Comparison of ENCODE assay signal across 15 cellular contexts in the genomic region with DNA sequence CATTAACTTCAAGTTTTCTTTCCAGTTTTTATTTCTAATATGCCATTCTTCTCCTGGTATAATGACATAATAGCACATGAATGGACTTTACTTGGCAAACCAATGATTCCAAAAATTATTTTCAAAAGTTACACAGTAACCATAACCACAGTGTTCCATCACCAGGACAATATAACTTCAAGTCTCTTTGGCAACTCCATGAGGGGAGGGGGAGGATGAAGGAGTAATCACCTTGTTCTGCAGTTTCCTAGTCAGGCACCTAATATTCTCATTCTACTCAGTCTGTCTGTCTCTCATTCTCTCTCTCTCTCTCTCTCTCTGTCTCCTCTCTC.
DNase-seq lines count a peak whose midpoint lies in the region; ATAC-seq lines count a peak whose summit lies in the region.
"Had no signal": no experiment of that assay in that cellular context is flagged by ENCODE, and none has a peak within 500 bp of the region (broad histone marks: within the 10 kb centered on the region; RNA-seq: fewer than 3 reads in every experiment).

No MANE protein-coding gene starts in this region.

- no peak overlapping the region for H3K4me3 Mint-ChIP-seq in activated CD4-positive, alpha-beta T cell treated with anti-CD3 and anti-CD28 coated beads, Interleukin-2, amount 10 ng/mL, durations not matched to agents 7 days and 5 days
- peak overlapping the region; percentile 55 to 70 for H3K4me3 Mint-ChIP-seq in stimulated activated naive CD8-positive, alpha-beta T cell treated with anti-CD3 and anti-CD28 coated beads, Interleukin-15, amount 100 ng/mL, for 72 hours
- H3K4me3 Mint-ChIP-seq in CD8-positive, alpha-beta memory T cell, result no peak overlapping the region
- H3K4me3 Mint-ChIP-seq: activated CD4-positive, alpha-beta memory T cell treated with anti-CD3 and anti-CD28 coated beads, Interleukin-2, amount 10 ng/mL, durations not matched to agents 7 days and 5 days; nephron progenitor cell had no signal

- H3K27ac ChIP-seq in SJSA1, result peak overlapping the region; percentile 82
- H3K27ac ChIP-seq in CD8-positive, alpha-beta memory T cell (ENCODE audit: low read depth, low read length), result no peak overlapping the region
- H3K27ac ChIP-seq: right lobe of liver, testis had no signal

- no peaks in the 10 kb centered on the region for H3K36me3 ChIP-seq in SJSA1
- H3K36me3 ChIP-seq in CD8-positive, alpha-beta memory T cell (ENCODE audit: insufficient read depth, low read length), result no peaks in the 10 kb centered on the region
- H3K36me3 ChIP-seq: right lobe of liver had no signal

- DNase-seq in activated CD4-positive, alpha-beta T cell treated with anti-CD3 and anti-CD28 coated beads, Interleukin-2, amount 10 ng/mL, durations not matched to agents 7 days and 5 days, result no peak
- DNase-seq in activated CD4-positive, alpha-beta T cell treated with anti-CD3 and anti-CD28 coated beads, Interleukin-2, amount 50 U/mL, for 1 hour, result no peak
- DNase-seq in SJSA1 (ENCODE audit: low read depth in 1 of 2, low spot score in 2 of 2), result no peak
- peak; percentile 50 for DNase-seq in fibroblast of gingiva (ENCODE audit: low read depth)
- no peak for DNase-seq in stimulated activated naive CD8-positive, alpha-beta T cell treated with anti-CD3 and anti-CD28 coated beads, Interleukin-15, amount 100 ng/mL, for 72 hours
- DNase-seq in HuH-7.5 (ENCODE audit: low spot score), result no peak
- DNase-seq in CD8-positive, alpha-beta memory T cell, result no peak
- DNase-seq: activated CD4-positive, alpha-beta memory T cell treated with anti-CD3 and anti-CD28 coated beads, Interleukin-2, amount 10 ng/mL, durations not matched to agents 7 days and 5 days; activated naive CD4-positive, alpha-beta T cell; hypothalamus; nephron progenitor cell; right lobe of liver; T1000; testis had no signal

- POLR2A ChIA-PET in activated CD4-positive, alpha-beta T cell treated with anti-CD3 and anti-CD28 coated beads, Interleukin-2, amount 10 ng/mL, durations not matched to agents 7 days and 5 days (lab: Charles Lee), result no interaction called here
- POLR2A ChIA-PET in CD8-positive, alpha-beta memory T cell (lab: Charles Lee), result no interaction called here

- peaks cover 5% of the 10 kb centered on the region for H3K36me3 Mint-ChIP-seq in activated CD4-positive, alpha-beta T cell treated with anti-CD3 and anti-CD28 coated beads, Interleukin-2, amount 10 ng/mL, durations not matched to agents 7 days and 5 days (ENCODE audit: low read depth)
- H3K36me3 Mint-ChIP-seq in CD8-positive, alpha-beta memory T cell, result peaks cover 2 to 14% (median 5%) of the 10 kb centered on the region in 3 donors

- peak overlapping the region; percentile 32 for H3K27ac Mint-ChIP-seq in activated CD4-positive, alpha-beta T cell treated with anti-CD3 and anti-CD28 coated beads, Interleukin-2, amount 10 ng/mL, durations not matched to agents 7 days and 5 days
- no peak overlapping the region for H3K27ac Mint-ChIP-seq in stimulated activated naive CD8-positive, alpha-beta T cell treated with anti-CD3 and anti-CD28 coated beads, Interleukin-15, amount 100 ng/mL, for 72 hours
- peak overlapping the region in 3 of 8 donors; percentile 19 to 74 (median 35) for H3K27ac Mint-ChIP-seq in CD8-positive, alpha-beta memory T cell
- H3K27ac Mint-ChIP-seq: activated CD4-positive, alpha-beta memory T cell treated with anti-CD3 and anti-CD28 coated beads, Interleukin-2, amount 10 ng/mL, durations not matched to agents 7 days and 5 days; nephron progenitor cell had no signal

- no peak overlapping the region for H3K4me3 ChIP-seq in SJSA1
- H3K4me3 ChIP-seq in CD8-positive, alpha-beta memory T cell (ENCODE audit: low read length), result no peak overlapping the region
- H3K4me3 ChIP-seq: right lobe of liver, testis had no signal

- ATAC-seq in stimulated activated naive CD8-positive, alpha-beta T cell treated with anti-CD3 and anti-CD28 coated beads, Interleukin-15, amount 100 ng/mL, for 72 hours, result no peak
- no peak for ATAC-seq in HG03139 (IDR thresholded peaks at IDR 0.05; ENCODE audit: unreplicated experiment)
- ATAC-seq: right lobe of liver had no signal

- CTCF ChIA-PET in activated CD4-positive, alpha-beta T cell treated with anti-CD3 and anti-CD28 coated beads, Interleukin-2, amount 10 ng/mL, durations not matched to agents 7 days and 5 days (lab: Charles Lee), result no interaction called here
- CTCF ChIA-PET in CD8-positive, alpha-beta memory T cell (lab: Charles Lee), result no interaction called here

- no peaks in the 10 kb centered on the region for H3K27me3 Mint-ChIP-seq in activated CD4-positive, alpha-beta T cell treated with anti-CD3 and anti-CD28 coated beads, Interleukin-2, amount 10 ng/mL, durations not matched to agents 7 days and 5 days
- H3K27me3 Mint-ChIP-seq in stimulated activated naive CD8-positive, alpha-beta T cell treated with anti-CD3 and anti-CD28 coated beads, Interleukin-15, amount 100 ng/mL, for 72 hours, result no peaks in the 10 kb centered on the region
- no peaks in the 10 kb centered on the region for H3K27me3 Mint-ChIP-seq in CD8-positive, alpha-beta memory T cell
- H3K27me3 Mint-ChIP-seq: activated CD4-positive, alpha-beta memory T cell treated with anti-CD3 and anti-CD28 coated beads, Interleukin-2, amount 10 ng/mL, durations not matched to agents 7 days and 5 days had no signal

- H3K27me3 ChIP-seq in SJSA1 (replicated peaks), result no peaks in the 10 kb centered on the region
- no peaks in the 10 kb centered on the region for H3K27me3 ChIP-seq in CD8-positive, alpha-beta memory T cell (ENCODE audit: insufficient read depth, low read length, poor library complexity, severe bottlenecking)
- H3K27me3 ChIP-seq: right lobe of liver, testis had no signal

- peaks cover 69% of the 10 kb centered on the region for H3K4me1 ChIP-seq in SJSA1 (replicated peaks)
- H3K4me1 ChIP-seq in CD8-positive, alpha-beta memory T cell (ENCODE audit: insufficient read depth, low read length), result peaks cover 56% of the 10 kb centered on the region
- H3K4me1 ChIP-seq: right lobe of liver had no signal

- peaks cover 2% of the 10 kb centered on the region for H3K9me3 Mint-ChIP-seq in activated CD4-positive, alpha-beta T cell treated with anti-CD3 and anti-CD28 coated beads, Interleukin-2, amount 10 ng/mL, durations not matched to agents 7 days and 5 days
- H3K9me3 Mint-ChIP-seq in stimulated activated naive CD8-positive, alpha-beta T cell treated with anti-CD3 and anti-CD28 coated beads, Interleukin-15, amount 100 ng/mL, for 72 hours, result no peaks in the 10 kb centered on the region
- no peaks in the 10 kb centered on the region for H3K9me3 Mint-ChIP-seq in CD8-positive, alpha-beta memory T cell
- H3K9me3 Mint-ChIP-seq: activated CD4-positive, alpha-beta memory T cell treated with anti-CD3 and anti-CD28 coated beads, Interleukin-2, amount 10 ng/mL, durations not matched to agents 7 days and 5 days; nephron progenitor cell had no signal

- no peaks in the 10 kb centered on the region for H3K9me3 ChIP-seq in SJSA1 (replicated peaks)
- H3K9me3 ChIP-seq in CD8-positive, alpha-beta memory T cell (ENCODE audit: low read length), result no peaks in the 10 kb centered on the region
- H3K9me3 ChIP-seq: right lobe of liver, testis had no signal

- H3K4me1 Mint-ChIP-seq in activated CD4-positive, alpha-beta T cell treated with anti-CD3 and anti-CD28 coated beads, Interleukin-2, amount 10 ng/mL, durations not matched to agents 7 days and 5 days, result peaks cover 49% of the 10 kb centered on the region
- peaks cover 66% of the 10 kb centered on the region for H3K4me1 Mint-ChIP-seq in stimulated activated naive CD8-positive, alpha-beta T cell treated with anti-CD3 and anti-CD28 coated beads, Interleukin-15, amount 100 ng/mL, for 72 hours
- H3K4me1 Mint-ChIP-seq in CD8-positive, alpha-beta memory T cell, result peaks cover 26 to 72% (median 68%) of the 10 kb centered on the region in 3 donors

Comparison
In these comparisons a context has a peak if more than half of its experiments do, and no peak if none do; other contexts are left out.
1. H3K4me3 Mint-ChIP-seq: peak in stimulated activated naive CD8-positive, alpha-beta T cell treated with anti-CD3 and anti-CD28 coated beads, Interleukin-15, amount 100 ng/mL, for 72 hours (2 of 2); none in activated CD4-positive, alpha-beta T cell treated with anti-CD3 and anti-CD28 coated beads, Interleukin-2, amount 10 ng/mL, durations not matched to agents 7 days and 5 days (single experiment) and CD8-positive, alpha-beta memory T cell (0 of 7).